20 cellular contexts compared by ENCODE assay signal in genomic region chr6:150139533-150139932, GRCh38. TPM values are rescaled to one million over a fixed set of nuclear protein-coding genes. Genes with fewer than 3 reads are reported as not detected.
DNase-seq lines count a peak whose midpoint lies in the region; TF ChIP-seq lines count a peak whose summit lies in the region.
"Had no signal": no experiment of that assay in that cellular context is flagged by ENCODE, and none has a peak within 500 bp of the region (broad histone marks: within the 10 kb centered on the region; RNA-seq: fewer than 3 reads in every experiment).

No MANE protein-coding gene starts in this region.

- no peak overlapping the region for H3K27ac ChIP-seq in HEK293 (ENCODE audit: extremely low read depth, low read depth, low read length)
- H3K27ac ChIP-seq in mesendoderm (ENCODE audit: low read depth, low read length) = no peak overlapping the region
- H3K27ac ChIP-seq: A549; BLaER1 treated with 17β-estradiol and CSF1 and Interleukin-3, amounts not matched to agents 10 nM and 100 nM had no signal

- H3K79me2 ChIP-seq in mesendoderm (ENCODE audit: control insufficient read depth, insufficient read depth, low read length) = no peaks in the 10 kb centered on the region

- no peak for TF ChIP-seq CTCF in HEK293 (tag by site-specific recombination; IDR thresholded peaks at IDR 0.05)
- no peak for TF ChIP-seq CTCF in LNCaP clone FGC (IDR thresholded peaks at IDR 0.05; ENCODE audit: control insufficient read depth, extremely low read depth, insufficient read depth)

- DNase-seq in LNCaP clone FGC (ENCODE audit: low read depth) (peak; percentile 61), mesendoderm (no peak), DMS 273 treated with DMSO at 0.1 percent for 48 hours (lab: John Stamatoyannopoulos, UW) (no peak)
- DNase-seq in activated effector memory CD4-positive, alpha-beta T cell treated with Interleukin-2 at 50 U/mL for 16 hours = no peak
- DNase-seq: 8988T; ACHN; AML-193; BE2C; CD4-positive, alpha-beta T cell; CD8-positive, alpha-beta memory T cell; DMS53; DMS79 treated with DMSO at 0.1 percent for 48 hours; GF-D8; GOT3 had no signal

- H3K9ac ChIP-seq in mesendoderm (ENCODE audit: low read length) = no peak overlapping the region
- H3K9ac ChIP-seq: BLaER1 treated with 17β-estradiol and CSF1 and Interleukin-3, amounts not matched to agents 10 nM and 100 nM had no signal

- H3K9me3 ChIP-seq in HEK293 (ENCODE audit: control insufficient read depth, insufficient read depth, low read depth, low read length) = no peaks in the 10 kb centered on the region
- H3K9me3 ChIP-seq: A549, BE2C, HAP-1 had no signal

- H3K56ac ChIP-seq in mesendoderm (ENCODE audit: low read length) = no peak overlapping the region

- CTCF ChIA-PET in HEK293 (lab: Yijun Ruan, JAX) = interaction anchor here (0.8 to 1.9 kb wide), 4 partner anchors 13 to 255 kb away, joined by 4 to 8 read pairs (median 6); no protein-coding TSS in a partner anchor

- no peak overlapping the region for H4K5ac ChIP-seq in mesendoderm (ENCODE audit: low read length)

- H3K27me3 ChIP-seq in mesendoderm (ENCODE audit: insufficient read depth, low read length, poor library complexity) = peaks cover 16% of the 10 kb centered on the region

- WGBS in mesendoderm (ENCODE audit: extremely low coverage, insufficient coverage, low lambda C conversion rate) = no CpG with 5 or more reads among the region's 3 CpGs

- no peak overlapping the region for H3K18ac ChIP-seq in mesendoderm (ENCODE audit: low read length)

- no peak overlapping the region for H4K8ac ChIP-seq in mesendoderm (ENCODE audit: low read depth, low read length)

- H3K4me2 ChIP-seq in mesendoderm (ENCODE audit: low read length) = no peak overlapping the region
- H3K4me2 ChIP-seq: A549; BLaER1 treated with 17β-estradiol and CSF1 and Interleukin-3, amounts not matched to agents 10 nM and 100 nM had no signal

- H2AK5ac ChIP-seq in mesendoderm (ENCODE audit: low read length) = no peak overlapping the region

- POLR2A ChIA-PET in HEK293 (lab: Yijun Ruan, JAX) = no interaction called here

- H3K4me1 ChIP-seq in HEK293 (ENCODE audit: control insufficient read depth, insufficient read depth, low read length) (peaks cover 24% of the 10 kb centered on the region), mesendoderm (ENCODE audit: control insufficient read depth, low read depth, low read length) (no peaks in the 10 kb centered on the region)
- H3K4me1 ChIP-seq: A549, BE2C had no signal

- no peak overlapping the region for H2BK15ac ChIP-seq in mesendoderm (replicated peaks; ENCODE audit: low read depth)

- no peaks in the 10 kb centered on the region for H3K36me3 ChIP-seq in HEK293 (ENCODE audit: control insufficient read depth in 2 of 2, insufficient read depth in 1 of 2, low read length in 2 of 2)
- no peaks in the 10 kb centered on the region for H3K36me3 ChIP-seq in mesendoderm (ENCODE audit: control insufficient read depth, insufficient read depth, low read length)
- H3K36me3 ChIP-seq: BE2C; BLaER1 treated with 17β-estradiol and CSF1 and Interleukin-3, amounts not matched to agents 10 nM and 100 nM; HAP-1 had no signal

- H2BK120ac ChIP-seq in mesendoderm (ENCODE audit: low read depth, low read length) = no peak overlapping the region

- H3K4me3 ChIP-seq in HEK293 (ENCODE audit: low read depth, low read length) (no peak overlapping the region), LNCaP clone FGC (ENCODE audit: low read depth, low read length) (peak overlapping the region; percentile 13; the same call in 1 of the 2 replicates), mesendoderm (ENCODE audit: low read length) (no peak overlapping the region)
- H3K4me3 ChIP-seq: A549; BLaER1 treated with 17β-estradiol and CSF1 and Interleukin-3, amounts not matched to agents 10 nM and 100 nM; HAP-1 had no signal

- H3K4ac ChIP-seq in mesendoderm (ENCODE audit: low read depth, low read length) = no peak overlapping the region

- no peaks in the 10 kb centered on the region for H3K79me1 ChIP-seq in mesendoderm (ENCODE audit: low read length)

- no peak overlapping the region for H2BK5ac ChIP-seq in mesendoderm (ENCODE audit: low read length)

- H3K23ac ChIP-seq in mesendoderm (ENCODE audit: low read length) = no peak overlapping the region

TF ChIP-seq in HEK293, 187 proteins besides CTCF, POLR2A, EP300 and RAD21 (continues in another document):
- TF ChIP-seq WT1 (tag by site-specific recombination; IDR thresholded peaks at IDR 0.05) = peak; percentile 88
- TF ChIP-seq ZNF776 (tag by site-specific recombination; IDR thresholded peaks at IDR 0.05; ENCODE audit: borderline replicate concordance) = no peak
- no peak for TF ChIP-seq KLF17 (tag by site-specific recombination; IDR thresholded peaks at IDR 0.05)
- no peak for TF ChIP-seq ZNF211 (tag by site-specific recombination; IDR thresholded peaks at IDR 0.05; ENCODE audit: low read depth)
- TF ChIP-seq ZBTB26 (tag by site-specific recombination; optimal IDR thresholded peaks at IDR 0.05) = no peak

TF ChIP-seq in PFSK-1, 5 proteins besides CTCF, POLR2A, EP300 and RAD21:
- TF ChIP-seq POLR2AphosphoS5 (IDR thresholded peaks at IDR 0.05; ENCODE audit: low read depth, low read length) (no peak), SIN3A (IDR thresholded peaks at IDR 0.05; ENCODE audit: borderline replicate concordance, insufficient read depth, low read length) (no peak), FOXP2 (optimal IDR thresholded peaks at IDR 0.05; ENCODE audit: borderline replicate concordance, extremely low read depth, extremely low read length, insufficient read depth) (no peak), TAF1 (IDR thresholded peaks at IDR 0.05; ENCODE audit: borderline replicate concordance, insufficient read depth, low read length) (0 out of 2 replicates have a peak, but pooled peaks have one; percentile 43), REST (IDR thresholded peaks at IDR 0.05; ENCODE audit: insufficient read depth in 1 of 2, low read depth in 2 of 2, low read length in 2 of 2) (no peak)

RNA-seq across cellular contexts. Expression of gene PPP1R14C, which starts 3.3 kb away (rescaled TPM):
- polyA plus RNA-seq in PFSK-1 (2012; ENCODE audit: insufficient read length, low read depth) = 14.3 TPM
- 0.59 TPM for polyA plus RNA-seq in mesendoderm (2013, experiment 1 of 2)
- 0.57 TPM for polyA plus RNA-seq in mesendoderm (2013, experiment 2 of 2)
- polyA plus RNA-seq: CD14-positive monocyte had no signal
